In the genomic region with DNA sequence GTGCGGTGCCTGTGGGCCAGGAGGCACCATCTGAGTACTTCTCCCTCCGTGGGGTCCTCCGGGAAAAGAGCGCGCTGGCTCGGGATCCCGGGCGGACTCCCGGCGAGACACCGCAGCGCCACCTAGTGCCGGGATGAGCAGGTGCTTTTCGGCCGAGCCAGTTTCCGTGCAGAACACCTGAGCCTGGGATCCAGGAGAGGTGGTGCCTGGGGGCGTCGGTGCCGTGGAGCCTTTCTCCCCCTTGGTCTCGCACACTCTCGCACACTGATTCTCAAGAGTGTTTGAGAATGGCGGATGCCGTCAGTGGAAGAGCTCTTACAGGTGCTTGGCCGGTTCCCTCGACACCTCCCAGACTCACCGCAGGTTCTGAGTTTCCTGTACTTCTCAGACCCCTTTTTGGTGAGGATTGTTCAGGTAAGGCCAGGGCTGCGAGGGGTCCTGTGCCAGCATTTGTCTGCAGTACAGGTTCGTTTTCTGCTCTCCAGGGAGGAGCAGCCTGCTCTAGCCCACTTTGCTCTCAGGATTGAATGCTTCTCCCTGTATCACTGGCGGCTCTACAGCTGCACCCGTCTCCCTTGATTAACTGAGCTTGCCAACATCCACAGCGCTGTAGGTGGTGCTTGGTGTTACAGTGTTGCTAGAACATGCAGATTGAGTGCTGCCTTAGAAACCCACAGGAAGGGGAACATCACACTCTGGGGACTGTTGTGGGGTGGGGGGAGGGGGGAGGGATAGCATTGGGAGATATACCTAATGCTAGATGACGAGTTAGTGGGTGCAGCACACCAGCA, we compare ENCODE assay signal across 8 cellular contexts. TPM values are rescaled to one million over a fixed set of nuclear protein-coding genes. Genes with fewer than 3 reads are reported as not detected.
A peak's percentile ranks its signal among the peaks of the same experiment; 100 is the strongest.
DNase-seq lines count a peak whose midpoint lies in the region; ATAC-seq and TF ChIP-seq lines count a peak whose summit lies in the region.

No MANE protein-coding gene starts in this region.

- H3K27ac ChIP-seq in liver (ENCODE audit: low read depth in 1 of 2, low read length in 2 of 2): no peak overlapping the region

- H3K4me3 Mint-ChIP-seq in HFFc6: no peak overlapping the region
- H3K4me3 Mint-ChIP-seq in T-helper 17 cell: peak overlapping the region; percentile 60

- H3K9me3 ChIP-seq in BE2C (no peaks in the 10 kb centered on the region), T-helper 17 cell (ENCODE audit: control insufficient read depth, low read length, poor library complexity, severe bottlenecking) (no peaks in the 10 kb centered on the region), liver (ENCODE audit: control insufficient read depth in 4 of 4, low read length in 3 of 4) (no peaks in the 10 kb centered on the region)

- H3K4me1 Mint-ChIP-seq in HFFc6 (ENCODE audit: low read depth) (peaks cover 13% of the 10 kb centered on the region), T-helper 17 cell (peaks cover 4% of the 10 kb centered on the region)

- peaks cover 6% of the 10 kb centered on the region; the same call in 1 of the 2 replicates for H3K36me3 ChIP-seq in BE2C
- H3K36me3 ChIP-seq in liver (ENCODE audit: control insufficient read depth in 4 of 4, insufficient read depth in 3 of 4, low read depth in 1 of 4, low read length in 3 of 4): peaks cover 0 to 5% (median 0%) of the 10 kb centered on the region in 4 donors

- 35% methylated on average over 31 of the region's 32 CpGs for WGBS in liver

- H3K9ac ChIP-seq in liver (ENCODE audit: low read depth in 1 of 2, low read length in 2 of 2): no peak overlapping the region

- TF ChIP-seq CTCF in BE2C (IDR thresholded peaks at IDR 0.05; ENCODE audit: low read depth, low read length) (peak; percentile 86), HFFc6 (IDR thresholded peaks at IDR 0.05) (peak; percentile 91), liver (IDR thresholded peaks at IDR 0.05; ENCODE audit: low read depth, low read length, missing input control) (peak; percentile 72)

- H3K27me3 ChIP-seq in BE2C (no peaks in the 10 kb centered on the region), liver (ENCODE audit: control insufficient read depth in 4 of 4, insufficient read depth in 4 of 4, low read length in 3 of 4) (no peaks in the 10 kb centered on the region)

- H3K27me3 Mint-ChIP-seq in HFFc6 (ENCODE audit: insufficient read depth): no peaks in the 10 kb centered on the region; the same call in 1 of the 2 replicates
- no peaks in the 10 kb centered on the region for H3K27me3 Mint-ChIP-seq in T-helper 17 cell

- TF ChIP-seq RAD21 in liver (IDR thresholded peaks at IDR 0.05): peak; percentile 74 to 82

- peaks cover 14% of the 10 kb centered on the region; the same call in 1 of the 2 replicates for H3K36me3 Mint-ChIP-seq in HFFc6 (ENCODE audit: low read depth)
- H3K36me3 Mint-ChIP-seq in T-helper 17 cell (ENCODE audit: low read depth): peaks cover 2% of the 10 kb centered on the region

- peak overlapping the region; percentile 28; the same call in 1 of the 2 replicates for H3K4me3 ChIP-seq in BE2C (ENCODE audit: low read depth, low read length)
- no peak overlapping the region for H3K4me3 ChIP-seq in liver (ENCODE audit: low read depth in 1 of 3, low read length in 3 of 3)

- H3K27ac Mint-ChIP-seq in HFFc6 (no peak overlapping the region), T-helper 17 cell (no peak overlapping the region)

- DNase-seq in BE2C (peak; percentile 80), HFFc6 (no peak), T-helper 17 cell (peak in 2 of 3 donors; percentile 34 to 35), cerebellum (ENCODE audit: low spot score) (peak; percentile 74)
- peak; percentile 63 for DNase-seq in stimulated activated CD8-positive, alpha-beta memory T cell treated with anti-CD3 and anti-CD28 coated beads, Interleukin-4, amount 100 ng/mL, for 48 hours
- no peak for DNase-seq in NK-92 treated with Interleukin-12 subunit alpha and Interleukin-12 subunit beta, amount 100 ng/mL, for 24 hours (lab: John Stamatoyannopoulos, UW)

- H3K9me3 Mint-ChIP-seq in HFFc6: no peaks in the 10 kb centered on the region

- H3K4me1 ChIP-seq in BE2C: peaks cover 4% of the 10 kb centered on the region
- H3K4me1 ChIP-seq in liver (ENCODE audit: control insufficient read depth in 4 of 4, insufficient read depth in 4 of 4, low read length in 3 of 4): peaks cover 10 to 18% (median 13%) of the 10 kb centered on the region in 4 donors

- ATAC-seq in T-helper 17 cell: no peak
- ATAC-seq in GM21825 (IDR thresholded peaks at IDR 0.05; ENCODE audit: unreplicated experiment): no peak

TF ChIP-seq in liver, 16 proteins besides CTCF, POLR2A, EP300 and RAD21:
- TF ChIP-seq, protein P1, sequence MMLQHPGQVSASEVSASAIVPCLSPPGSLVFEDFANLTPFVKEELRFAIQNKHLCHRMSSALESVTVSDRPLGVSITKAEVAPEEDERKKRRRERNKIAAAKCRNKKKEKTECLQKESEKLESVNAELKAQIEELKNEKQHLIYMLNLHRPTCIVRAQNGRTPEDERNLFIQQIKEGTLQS (IDR thresholded peaks at IDR 0.05): no peak
- TF ChIP-seq JUND (IDR thresholded peaks at IDR 0.05) (no peak), NR2F2 (IDR thresholded peaks at IDR 0.05) (no peak), SP1 (IDR thresholded peaks at IDR 0.05) (no peak), YY1 (IDR thresholded peaks at IDR 0.05) (no peak), RXRA (IDR thresholded peaks at IDR 0.05) (no peak)

RNA-seq across cellular contexts. Expression of a gene that starts 23.4 kb away (rescaled TPM):
- polyA plus RNA-seq in BE2C (2012; ENCODE audit: insufficient read depth, insufficient read length, low read depth): 43.2 TPM
- 10 to 100 TPM; 47.3 to 67.6 (median 62.5) TPM for total RNA-seq in HFFc6 (2021; fragmentation: NEBNext Ultra II Directional; extraction: Animal tissue kit (Norgen Biotek cat#: 25700))
- total RNA-seq in T-helper 17 cell (100 to 1,000 TPM; 112 to 144 TPM), cerebellum (63.2 TPM), liver (10 to 100 TPM; 29.8 to 34.6 TPM)
- 10 to 100 TPM; 31.5 to 42.2 TPM for polyA plus RNA-seq in liver

RNA-seq across cellular contexts. Expression of a gene that starts 39.8 kb away (rescaled TPM):
- polyA plus RNA-seq in BE2C (2012; ENCODE audit: insufficient read depth, insufficient read length, low read depth): 26.2 TPM
- total RNA-seq in HFFc6 (2021; fragmentation: NEBNext Ultra II Directional; extraction: Animal tissue kit (Norgen Biotek cat#: 25700)): 1 to 10 TPM in 5 of 6 experiments, under 1 TPM in 1; 0.96 to 2.9 (median 1.6) TPM
- total RNA-seq in T-helper 17 cell (1 to 10 TPM; 3.2 to 6.5 TPM), cerebellum (13.9 TPM), liver (10 to 100 TPM; 18.4 to 21.5 TPM)
- polyA plus RNA-seq in liver: 10 to 100 TPM; 24.4 to 28.7 TPM

RNA-seq across cellular contexts. Expression of a gene that starts 58.7 kb away (rescaled TPM):
- polyA plus RNA-seq in BE2C (2012; ENCODE audit: insufficient read depth, insufficient read length, low read depth): 75.2 TPM
- 10 to 100 TPM; 27.7 to 36.3 (median 33.7) TPM for total RNA-seq in HFFc6 (2021; fragmentation: NEBNext Ultra II Directional; extraction: Animal tissue kit (Norgen Biotek cat#: 25700))
- total RNA-seq in T-helper 17 cell: 10 to 100 TPM; 24.5 to 31.3 TPM
- total RNA-seq in cerebellum: 14.8 TPM
- total RNA-seq in liver: 10 to 100 TPM; 10.1 to 15.5 TPM
- 10 to 100 TPM; 10.9 to 11.2 TPM for polyA plus RNA-seq in liver

Comparison
In these comparisons a context has a peak if more than half of its experiments do, and no peak if none do; other contexts are left out.
1. DNase-seq: peak in BE2C (single experiment), T-helper 17 cell (2 of 3), cerebellum (single experiment) and stimulated activated CD8-positive, alpha-beta memory T cell treated with anti-CD3 and anti-CD28 coated beads, Interleukin-4, amount 100 ng/mL, for 48 hours (single experiment); none in HFFc6 (single experiment) and NK-92 treated with Interleukin-12 subunit alpha and Interleukin-12 subunit beta, amount 100 ng/mL, for 24 hours (single experiment).
2. Peak in every context shown above with its lines, with median percentiles within 50 percentile points of each other: CTCF ChIP-seq.